1 cellular context compared by ENCODE assay signal in genomic region chr10:63629363-63630084, GRCh38.
A peak's percentile ranks its signal among the peaks of the same experiment; 100 is the strongest.
TF ChIP-seq lines count a peak whose summit lies in the region.

No MANE protein-coding gene starts in this region.

TF ChIP-seq in HepG2, 621 proteins besides CTCF, POLR2A, EP300 and RAD21 (continued from another document and continues in another):
- TF ChIP-seq REST (IDR thresholded peaks at IDR 0.05; ENCODE audit: borderline replicate concordance in 1 of 2, low read depth in 1 of 2, low read length in 2 of 2) (no peak), LRRFIP1 (CRISPR knock-in tag; conservative IDR thresholded peaks at IDR 0.05) (no peak), ARNT (IDR thresholded peaks at IDR 0.05) (no peak), ZNF7 (CRISPR knock-in tag; IDR thresholded peaks at IDR 0.05) (no peak), ZNF205 (CRISPR knock-in tag; IDR thresholded peaks at IDR 0.05) (no peak), PPARG (CRISPR knock-in tag; conservative IDR thresholded peaks at IDR 0.05) (no peak), ZNF678 (CRISPR knock-in tag; IDR thresholded peaks at IDR 0.05) (no peak), ZNF770 (CRISPR knock-in tag; IDR thresholded peaks at IDR 0.05) (peak; percentile 77), ZNF253 (CRISPR knock-in tag; IDR thresholded peaks at IDR 0.05; ENCODE audit: borderline replicate concordance) (no peak), ESRRA (CRISPR knock-in tag; IDR thresholded peaks at IDR 0.05; ENCODE audit: low read depth) (no peak), ZNF274 (CRISPR knock-in tag; IDR thresholded peaks at IDR 0.05) (no peak), MYC (CRISPR knock-in tag; IDR thresholded peaks at IDR 0.05; ENCODE audit: borderline replicate concordance) (peak; percentile 57; the same call in 1 of the 2 replicates), ATRX (CRISPR knock-in tag; IDR thresholded peaks at IDR 0.05; ENCODE audit: borderline replicate concordance) (no peak), NFIC (IDR thresholded peaks at IDR 0.05; ENCODE audit: low read length) (no peak), THAP9 (CRISPR knock-in tag; IDR thresholded peaks at IDR 0.05; ENCODE audit: borderline replicate concordance) (no peak; the same call in 1 of the 2 replicates), AGO1 (IDR thresholded peaks at IDR 0.05; ENCODE audit: low read depth, low read length, poor library complexity, severe bottlenecking) (no peak)
- TF ChIP-seq, protein P1, sequence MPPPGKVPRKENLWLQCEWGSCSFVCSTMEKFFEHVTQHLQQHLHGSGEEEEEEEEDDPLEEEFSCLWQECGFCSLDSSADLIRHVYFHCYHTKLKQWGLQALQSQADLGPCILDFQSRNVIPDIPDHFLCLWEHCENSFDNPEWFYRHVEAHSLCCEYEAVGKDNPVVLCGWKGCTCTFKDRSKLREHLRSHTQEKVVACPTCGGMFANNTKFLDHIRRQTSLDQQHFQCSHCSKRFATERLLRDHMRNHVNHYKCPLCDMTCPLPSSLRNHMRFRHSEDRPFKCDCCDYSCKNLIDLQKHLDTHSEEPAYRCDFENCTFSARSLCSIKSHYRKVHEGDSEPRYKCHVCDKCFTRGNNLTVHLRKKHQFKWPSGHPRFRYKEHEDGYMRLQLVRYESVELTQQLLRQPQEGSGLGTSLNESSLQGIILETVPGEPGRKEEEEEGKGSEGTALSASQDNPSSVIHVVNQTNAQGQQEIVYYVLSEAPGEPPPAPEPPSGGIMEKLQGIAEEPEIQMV (CRISPR knock-in tag; IDR thresholded peaks at IDR 0.05; ENCODE audit: low read depth): no peak
- TF ChIP-seq, protein P2, sequence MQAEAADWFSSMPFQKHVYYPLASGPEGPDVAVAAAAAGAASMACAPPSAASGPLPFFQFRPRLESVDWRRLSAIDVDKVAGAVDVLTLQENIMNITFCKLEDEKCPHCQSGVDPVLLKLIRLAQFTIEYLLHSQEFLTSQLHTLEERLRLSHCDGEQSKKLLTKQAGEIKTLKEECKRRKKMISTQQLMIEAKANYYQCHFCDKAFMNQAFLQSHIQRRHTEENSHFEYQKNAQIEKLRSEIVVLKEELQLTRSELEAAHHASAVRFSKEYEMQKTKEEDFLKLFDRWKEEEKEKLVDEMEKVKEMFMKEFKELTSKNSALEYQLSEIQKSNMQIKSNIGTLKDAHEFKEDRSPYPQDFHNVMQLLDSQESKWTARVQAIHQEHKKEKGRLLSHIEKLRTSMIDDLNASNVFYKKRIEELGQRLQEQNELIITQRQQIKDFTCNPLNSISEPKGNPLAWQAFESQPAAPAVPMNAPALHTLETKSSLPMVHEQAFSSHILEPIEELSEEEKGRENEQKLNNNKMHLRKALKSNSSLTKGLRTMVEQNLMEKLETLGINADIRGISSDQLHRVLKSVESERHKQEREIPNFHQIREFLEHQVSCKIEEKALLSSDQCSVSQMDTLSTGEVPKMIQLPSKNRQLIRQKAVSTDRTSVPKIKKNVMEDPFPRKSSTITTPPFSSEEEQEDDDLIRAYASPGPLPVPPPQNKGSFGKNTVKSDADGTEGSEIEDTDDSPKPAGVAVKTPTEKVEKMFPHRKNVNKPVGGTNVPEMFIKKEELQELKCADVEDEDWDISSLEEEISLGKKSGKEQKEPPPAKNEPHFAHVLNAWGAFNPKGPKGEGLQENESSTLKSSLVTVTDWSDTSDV (CRISPR knock-in tag; IDR thresholded peaks at IDR 0.05): no peak
- TF ChIP-seq, protein P3, sequence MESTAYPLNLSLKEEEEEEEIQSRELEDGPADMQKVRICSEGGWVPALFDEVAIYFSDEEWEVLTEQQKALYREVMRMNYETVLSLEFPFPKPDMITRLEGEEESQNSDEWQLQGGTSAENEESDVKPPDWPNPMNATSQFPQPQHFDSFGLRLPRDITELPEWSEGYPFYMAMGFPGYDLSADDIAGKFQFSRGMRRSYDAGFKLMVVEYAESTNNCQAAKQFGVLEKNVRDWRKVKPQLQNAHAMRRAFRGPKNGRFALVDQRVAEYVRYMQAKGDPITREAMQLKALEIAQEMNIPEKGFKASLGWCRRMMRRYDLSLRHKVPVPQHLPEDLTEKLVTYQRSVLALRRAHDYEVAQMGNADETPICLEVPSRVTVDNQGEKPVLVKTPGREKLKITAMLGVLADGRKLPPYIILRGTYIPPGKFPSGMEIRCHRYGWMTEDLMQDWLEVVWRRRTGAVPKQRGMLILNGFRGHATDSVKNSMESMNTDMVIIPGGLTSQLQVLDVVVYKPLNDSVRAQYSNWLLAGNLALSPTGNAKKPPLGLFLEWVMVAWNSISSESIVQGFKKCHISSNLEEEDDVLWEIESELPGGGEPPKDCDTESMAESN (CRISPR knock-in tag; conservative IDR thresholded peaks at IDR 0.05): no peak
- TF ChIP-seq, protein P4, sequence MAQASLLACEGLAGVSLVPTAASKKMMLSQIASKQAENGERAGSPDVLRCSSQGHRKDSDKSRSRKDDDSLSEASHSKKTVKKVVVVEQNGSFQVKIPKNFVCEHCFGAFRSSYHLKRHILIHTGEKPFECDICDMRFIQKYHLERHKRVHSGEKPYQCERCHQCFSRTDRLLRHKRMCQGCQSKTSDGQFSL (CRISPR knock-in tag; IDR thresholded peaks at IDR 0.05): no peak
- TF ChIP-seq, protein P5, sequence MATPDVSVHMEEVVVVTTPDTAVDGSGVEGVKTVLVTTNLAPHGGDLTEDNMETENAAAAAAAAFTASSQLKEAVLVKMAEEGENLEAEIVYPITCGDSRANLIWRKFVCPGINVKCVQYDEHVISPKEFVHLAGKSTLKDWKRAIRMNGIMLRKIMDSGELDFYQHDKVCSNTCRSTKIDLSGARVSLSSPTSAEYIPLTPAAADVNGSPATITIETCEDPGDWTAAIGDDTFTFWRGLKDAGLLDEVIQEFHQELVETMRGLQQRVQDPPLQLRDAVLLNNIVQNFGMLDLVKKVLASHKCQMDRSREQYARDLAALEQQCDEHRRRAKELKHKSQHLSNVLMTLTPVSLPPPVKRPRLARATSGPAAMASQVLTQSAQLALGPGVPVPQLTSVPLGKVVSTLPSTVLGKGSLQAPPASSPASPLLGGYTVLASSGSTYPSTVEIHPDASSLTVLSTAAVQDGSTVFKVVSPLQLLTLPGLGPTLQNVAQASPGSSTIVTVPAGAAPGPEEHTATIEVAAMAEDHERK (CRISPR knock-in tag; IDR thresholded peaks at IDR 0.05; ENCODE audit: low read depth): no peak
- TF ChIP-seq, protein P6, sequence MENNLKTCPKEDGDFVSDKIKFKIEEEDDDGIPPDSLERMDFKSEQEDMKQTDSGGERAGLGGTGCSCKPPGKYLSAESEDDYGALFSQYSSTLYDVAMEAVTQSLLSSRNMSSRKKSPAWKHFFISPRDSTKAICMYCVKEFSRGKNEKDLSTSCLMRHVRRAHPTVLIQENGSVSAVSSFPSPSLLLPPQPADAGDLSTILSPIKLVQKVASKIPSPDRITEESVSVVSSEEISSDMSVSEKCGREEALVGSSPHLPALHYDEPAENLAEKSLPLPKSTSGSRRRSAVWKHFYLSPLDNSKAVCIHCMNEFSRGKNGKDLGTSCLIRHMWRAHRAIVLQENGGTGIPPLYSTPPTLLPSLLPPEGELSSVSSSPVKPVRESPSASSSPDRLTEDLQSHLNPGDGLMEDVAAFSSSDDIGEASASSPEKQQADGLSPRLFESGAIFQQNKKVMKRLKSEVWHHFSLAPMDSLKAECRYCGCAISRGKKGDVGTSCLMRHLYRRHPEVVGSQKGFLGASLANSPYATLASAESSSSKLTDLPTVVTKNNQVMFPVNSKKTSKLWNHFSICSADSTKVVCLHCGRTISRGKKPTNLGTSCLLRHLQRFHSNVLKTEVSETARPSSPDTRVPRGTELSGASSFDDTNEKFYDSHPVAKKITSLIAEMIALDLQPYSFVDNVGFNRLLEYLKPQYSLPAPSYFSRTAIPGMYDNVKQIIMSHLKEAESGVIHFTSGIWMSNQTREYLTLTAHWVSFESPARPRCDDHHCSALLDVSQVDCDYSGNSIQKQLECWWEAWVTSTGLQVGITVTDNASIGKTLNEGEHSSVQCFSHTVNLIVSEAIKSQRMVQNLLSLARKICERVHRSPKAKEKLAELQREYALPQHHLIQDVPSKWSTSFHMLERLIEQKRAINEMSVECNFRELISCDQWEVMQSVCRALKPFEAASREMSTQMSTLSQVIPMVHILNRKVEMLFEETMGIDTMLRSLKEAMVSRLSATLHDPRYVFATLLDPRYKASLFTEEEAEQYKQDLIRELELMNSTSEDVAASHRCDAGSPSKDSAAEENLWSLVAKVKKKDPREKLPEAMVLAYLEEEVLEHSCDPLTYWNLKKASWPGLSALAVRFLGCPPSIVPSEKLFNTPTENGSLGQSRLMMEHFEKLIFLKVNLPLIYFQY (CRISPR knock-in tag; IDR thresholded peaks at IDR 0.05; ENCODE audit: borderline replicate concordance): no peak
- TF ChIP-seq, protein P7, sequence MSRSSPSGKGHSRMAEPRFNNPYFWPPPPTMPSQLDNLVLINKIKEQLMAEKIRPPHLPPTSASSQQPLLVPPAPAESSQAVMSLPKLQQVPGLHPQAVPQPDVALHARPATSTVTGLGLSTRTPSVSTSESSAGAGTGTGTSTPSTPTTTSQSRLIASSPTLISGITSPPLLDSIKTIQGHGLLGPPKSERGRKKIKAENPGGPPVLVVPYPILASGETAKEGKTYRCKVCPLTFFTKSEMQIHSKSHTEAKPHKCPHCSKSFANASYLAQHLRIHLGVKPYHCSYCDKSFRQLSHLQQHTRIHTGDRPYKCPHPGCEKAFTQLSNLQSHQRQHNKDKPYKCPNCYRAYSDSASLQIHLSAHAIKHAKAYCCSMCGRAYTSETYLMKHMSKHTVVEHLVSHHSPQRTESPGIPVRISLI (CRISPR knock-in tag; IDR thresholded peaks at IDR 0.05; ENCODE audit: borderline replicate concordance): no peak
